Comparison of ENCODE assay signal across 27 cellular contexts in the genomic region with DNA sequence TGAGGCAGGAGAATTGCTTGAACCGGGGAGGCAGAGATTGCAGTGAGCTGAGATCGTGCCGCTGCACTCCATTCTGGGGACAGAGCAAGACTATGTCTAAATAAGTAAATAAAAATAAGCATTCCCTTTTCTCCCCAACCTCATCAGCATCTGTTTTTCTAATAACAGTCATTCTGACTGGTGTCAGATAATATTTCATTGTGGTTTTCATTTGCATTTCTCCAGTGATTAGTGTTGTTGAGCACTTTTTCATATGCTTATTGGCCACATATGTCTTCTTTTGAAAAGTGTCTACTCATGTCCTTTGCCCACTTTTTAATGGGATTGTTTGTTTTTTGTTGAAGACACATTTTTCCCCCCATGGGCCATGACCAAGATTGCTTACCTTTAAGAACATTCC.
"Had no signal": no experiment of that assay in that cellular context is flagged by ENCODE, and none has a peak within 500 bp of the region (broad histone marks: within the 10 kb centered on the region; RNA-seq: fewer than 3 reads in every experiment).

No MANE protein-coding gene starts in this region.

- FAIRE-seq: frontal cortex had no signal

- ATAC-seq: activated CD4-positive, alpha-beta T cell treated with anti-CD3 and anti-CD28 coated beads for 36 hours; activated CD8-positive, alpha-beta memory T cell treated with anti-CD3 and anti-CD28 coated beads, Interleukin-2, amount 10 ng/mL, durations not matched to agents 7 days and 5 days; activated CD8-positive, alpha-beta T cell treated with anti-CD3 and anti-CD28 coated beads, Interleukin-2, amount 10 ng/mL, durations not matched to agents 7 days and 5 days; activated naive CD8-positive, alpha-beta T cell treated with anti-CD3 and anti-CD28 coated beads, Interleukin-2, amount 50 U/mL, for 24 hours; esophagus mucosa had no signal

- DNase-seq: activated CD4-positive, alpha-beta memory T cell treated with anti-CD3 and anti-CD28 coated beads for 36 hours; activated CD4-positive, alpha-beta T cell treated with anti-CD3 and anti-CD28 coated beads for 36 hours; activated CD4-positive, alpha-beta T cell treated with anti-CD3 and anti-CD28 coated beads, Interleukin-2, amount 10 ng/mL, durations not matched to agents 24 days and 14 days; activated CD4-positive, CD25-positive, alpha-beta regulatory T cell; activated CD4-positive, CD25-positive, alpha-beta regulatory T cell treated with anti-CD3 and anti-CD28 coated beads, Interleukin-2, amount 50 U/mL, for 72 hours; activated CD8-positive, alpha-beta memory T cell treated with anti-CD3 and anti-CD28 coated beads, Interleukin-2, amount 10 ng/mL, durations not matched to agents 7 days and 5 days; activated CD8-positive, alpha-beta memory T cell treated with anti-CD3 and anti-CD28 coated beads, Interleukin-2, amount 50 U/mL, for 4 hours; activated CD8-positive, alpha-beta T cell treated with anti-CD3 and anti-CD28 coated beads, Interleukin-2, amount 10 ng/mL, durations not matched to agents 7 days and 5 days; activated effector memory CD4-positive, alpha-beta T cell treated with anti-CD3 and anti-CD28 coated beads, Interleukin-2, amount 50 U/mL, for 16 hours; activated naive CD4-positive, alpha-beta T cell treated with anti-CD3 and anti-CD28 coated beads for 36 hours; activated naive CD8-positive, alpha-beta T cell treated with anti-CD3 and anti-CD28 coated beads for 36 hours; activated naive CD8-positive, alpha-beta T cell treated with anti-CD3 and anti-CD28 coated beads, Interleukin-2, amount 50 U/mL, for 24 hours; activated T-cell treated with anti-CD3 and anti-CD28 coated beads, Interleukin-2, amount 50 U/mL, for 1 hour; activated T-cell treated with anti-CD3 and anti-CD28 coated beads, Interleukin-2, amount 50 U/mL, for 48 hours; adrenal gland; amygdala; aorta; dorsolateral prefrontal cortex; effector memory CD4-positive, alpha-beta T cell; endodermal cell; foreskin fibroblast; head of caudate nucleus; T-helper 2 cell had no signal

- H3K27me3 ChIP-seq: adrenal gland, breast epithelium, dorsolateral prefrontal cortex had no signal

- H3K36me3 ChIP-seq: adrenal gland, breast epithelium had no signal

- H3K4me1 ChIP-seq: adrenal gland, breast epithelium had no signal

- H3K4me3 ChIP-seq: adrenal gland, breast epithelium, coronary artery, dorsolateral prefrontal cortex had no signal

- H3K27ac ChIP-seq: adrenal gland, breast epithelium, coronary artery, dorsolateral prefrontal cortex had no signal

- H3K9me3 ChIP-seq: adrenal gland, breast epithelium had no signal
